Comparison of ENCODE assay signal across 8 cellular contexts in the genomic region with DNA sequence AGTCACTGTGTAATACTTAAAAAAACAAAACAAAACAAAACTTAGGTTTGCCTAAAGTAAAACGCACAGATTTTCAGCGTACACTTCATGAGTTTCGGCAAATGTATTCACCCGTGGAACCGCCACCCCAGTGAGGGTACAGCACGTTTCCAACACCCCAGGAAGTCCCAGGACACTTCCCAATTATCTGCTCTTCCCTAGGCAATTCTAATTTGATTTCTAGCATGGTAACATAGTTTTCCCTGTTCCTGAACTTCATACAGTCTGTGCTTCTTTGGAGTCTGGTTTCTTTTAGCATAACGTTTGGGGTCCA. TPM values are rescaled to one million over a fixed set of nuclear protein-coding genes. Genes with fewer than 3 reads are reported as not detected.
A peak's percentile ranks its signal among the peaks of the same experiment; 100 is the strongest.
DNase-seq lines count a peak whose midpoint lies in the region; ATAC-seq, FAIRE-seq and TF ChIP-seq lines count a peak whose summit lies in the region.

No MANE protein-coding gene starts in this region.

- peaks cover 2% of the 10 kb centered on the region for H3K36me3 Mint-ChIP-seq in neural progenitor cell

- no peak overlapping the region for H3K56ac ChIP-seq in H1 (replicated peaks; ENCODE audit: insufficient read length, low read depth, low read length)

- H3K4me2 ChIP-seq in MM.1S (ENCODE audit: low read depth, low read length) = peak overlapping the region; percentile 91
- peak overlapping the region; percentile 79 to 82 for H3K4me2 ChIP-seq in H1 (ENCODE audit: insufficient read depth in 1 of 2, low read depth in 2 of 2, low read length in 2 of 2)
- H3K4me2 ChIP-seq in neural progenitor cell = peak overlapping the region; percentile 97

- no peak overlapping the region for H3K18ac ChIP-seq in H1 (ENCODE audit: extremely low read depth, low read length)

- H3K9ac ChIP-seq in MM.1S (ENCODE audit: low read length) (peak overlapping the region; percentile 80; the same call in 1 of the 2 replicates), H1 (replicated peaks in 1 of 4; ENCODE audit: extremely low read depth in 1 of 4, low read depth in 3 of 4, low read length in 3 of 4) (peak overlapping the region in 1 of 4 experiments; percentile 22; a peak in 1 of 7 replicates), neural progenitor cell (no peak overlapping the region)

- CTCF ChIA-PET in H1 (lab: Charles Lee; ENCODE audit: partially characterized antibody) = no interaction called here

- no peaks in the 10 kb centered on the region for H3K9me2 ChIP-seq in MM.1S (replicated peaks; ENCODE audit: insufficient read depth, low read length)

- H4K91ac ChIP-seq in H1 (replicated peaks; ENCODE audit: insufficient read length, low read length) = no peak overlapping the region

- H3K4me1 ChIP-seq in MM.1S (ENCODE audit: low read length) (peaks cover 7% of the 10 kb centered on the region), H1 (replicated peaks in 1 of 4; ENCODE audit: control insufficient read depth in 3 of 4, insufficient read depth in 4 of 4, low read length in 3 of 4) (peaks cover 0 to 5% (median 1%) of the 10 kb centered on the region in 4 experiments; a peak in 6 of 7 replicates), neural progenitor cell (peaks cover 15% of the 10 kb centered on the region)

- H3K4me3 ChIP-seq in MM.1S (ENCODE audit: low read length) (peak overlapping the region; percentile 91), H1 (ENCODE audit: extremely low read depth in 1 of 4, insufficient read depth in 2 of 4, low read depth in 3 of 4, low read length in 4 of 4) (peak overlapping the region; percentile 81 to 88 (median 83)), neural progenitor cell (peak overlapping the region; percentile 75)

- no peaks in the 10 kb centered on the region for H3K36me3 ChIP-seq in MM.1S (replicated peaks; ENCODE audit: insufficient read depth, low read length)
- no peaks in the 10 kb centered on the region for H3K36me3 ChIP-seq in H1 (ENCODE audit: control insufficient read depth in 2 of 4, insufficient read depth in 4 of 4, low read length in 3 of 4)
- H3K36me3 ChIP-seq in neural progenitor cell = no peaks in the 10 kb centered on the region

- H3K79me2 ChIP-seq in MM.1S (ENCODE audit: low read length) (peaks cover 36% of the 10 kb centered on the region), H1 (ENCODE audit: control insufficient read depth in 1 of 2, insufficient read depth in 2 of 2, low read length in 2 of 2) (peaks cover 7 to 37% of the 10 kb centered on the region in 2 experiments; a peak in 2 of 4 replicates), neural progenitor cell (ENCODE audit: low read depth) (peaks cover 41% of the 10 kb centered on the region)

- no peaks in the 10 kb centered on the region for H3K27me3 Mint-ChIP-seq in neural progenitor cell (ENCODE audit: insufficient read depth, low read depth)

- no peak overlapping the region for H3K23ac ChIP-seq in H1 (ENCODE audit: insufficient read length)

- POLR2A ChIA-PET in H1 (lab: Charles Lee; ENCODE audit: partially characterized antibody) = no interaction called here

- TF ChIP-seq RAD21 in H1 (IDR thresholded peaks at IDR 0.05 in 1 of 2, conservative IDR thresholded peaks at IDR 0.05 in 1 of 2; ENCODE audit: low read depth in 2 of 2, low read length in 2 of 2) = no peak

- peaks cover 14% of the 10 kb centered on the region for H3K4me1 Mint-ChIP-seq in neural progenitor cell

- H3F3A ChIP-seq in MM.1S (ENCODE audit: insufficient read depth, low read length) = peaks cover 3% of the 10 kb centered on the region; the same call in 1 of the 2 replicates
- no peaks in the 10 kb centered on the region for H3F3A ChIP-seq in neural progenitor cell (ENCODE audit: low read depth)

- DNase-seq in MM.1S (no peak), H1 (ENCODE audit: low read depth in 1 of 2, low spot score in 2 of 2) (peak in 1 of 2 experiments; percentile 47), neural progenitor cell (ENCODE audit: low spot score) (no peak), GM13977 (ENCODE audit: low spot score) (no peak)

- FAIRE-seq in H1 (lab: Jason Lieb, UNC) = no peak

- H3K27ac Mint-ChIP-seq in neural progenitor cell = peak overlapping the region; percentile 90

- 27% methylated on average over 7 of the region's 7 CpGs; no CpG with 5 or more reads in 1 of the 2 experiments for WGBS in H1 (ENCODE audit: extremely low coverage in 1 of 2, insufficient coverage in 1 of 2, insufficient read length in 1 of 2, insufficient replicate concordance in 2 of 2, low coverage in 1 of 2, low lambda C conversion rate in 2 of 2, missing lambda C conversion rate in 1 of 2), 2 experiments

- TF ChIP-seq POLR2A in H1 (IDR thresholded peaks at IDR 0.05; ENCODE audit: control extremely low read depth in 1 of 2, low read depth in 2 of 2, low read length in 2 of 2) = no peak

- no peak overlapping the region for H2BK5ac ChIP-seq in H1 (ENCODE audit: low read depth, low read length)

- no peaks in the 10 kb centered on the region for H4K20me1 ChIP-seq in MM.1S (ENCODE audit: insufficient read depth, low read length)
- H4K20me1 ChIP-seq in H1 (replicated peaks in 1 of 2; ENCODE audit: control insufficient read depth in 1 of 2, insufficient read depth in 2 of 2, low read length in 2 of 2) = peaks cover 0 to 9% of the 10 kb centered on the region in 2 experiments
- peaks cover 27% of the 10 kb centered on the region for H4K20me1 ChIP-seq in neural progenitor cell (ENCODE audit: low read depth)

- H3K23me2 ChIP-seq in H1 (ENCODE audit: low read depth, low read length) = peaks cover 6% of the 10 kb centered on the region

- ATAC-seq in GM18502 (IDR thresholded peaks at IDR 0.05; ENCODE audit: poor library complexity, unreplicated experiment) (peak; percentile 5), GM19397 (IDR thresholded peaks at IDR 0.05; ENCODE audit: unreplicated experiment) (no peak), GM18870 (IDR thresholded peaks at IDR 0.05; ENCODE audit: unreplicated experiment) (no peak), HG03457 (IDR thresholded peaks at IDR 0.05; ENCODE audit: unreplicated experiment) (no peak)

- no peaks in the 10 kb centered on the region for H3K9me3 Mint-ChIP-seq in neural progenitor cell

- H3K27ac ChIP-seq in MM.1S (ENCODE audit: low read length) (peak overlapping the region; percentile 80; the same call in 1 of the 2 replicates), H1 (ENCODE audit: low read depth, low read length) (no peak overlapping the region), neural progenitor cell (no peak overlapping the region)

- H2BK120ac ChIP-seq in H1 (replicated peaks; ENCODE audit: low read depth, low read length) = no peak overlapping the region

- H3K27me3 ChIP-seq in MM.1S (replicated peaks; ENCODE audit: insufficient read depth, low read length) = peaks cover 8% of the 10 kb centered on the region; the same call in 1 of the 2 replicates
- no peaks in the 10 kb centered on the region for H3K27me3 ChIP-seq in H1 (replicated peaks in 1 of 4; ENCODE audit: control insufficient read depth in 3 of 4, extremely low read depth in 1 of 4, insufficient read depth in 3 of 4, low read length in 3 of 4)
- H3K27me3 ChIP-seq in neural progenitor cell = no peaks in the 10 kb centered on the region

- TF ChIP-seq EP300 in H1 (IDR thresholded peaks at IDR 0.05; ENCODE audit: borderline replicate concordance in 1 of 2, low read depth in 2 of 2, low read length in 2 of 2) = no peak

- no peak overlapping the region for H2AK5ac ChIP-seq in H1 (ENCODE audit: low read depth, low read length)

- H3K14ac ChIP-seq in H1 (ENCODE audit: insufficient read length) = no peak overlapping the region

- no peaks in the 10 kb centered on the region for H3K79me1 ChIP-seq in H1 (ENCODE audit: low read depth, low read length)

- H2BK15ac ChIP-seq in H1 (ENCODE audit: low read length) = no peak overlapping the region

- H2AFZ ChIP-seq in MM.1S (ENCODE audit: low read length) (peak overlapping the region; percentile 90), H1 (ENCODE audit: low read length) (peak overlapping the region; percentile 94), neural progenitor cell (replicated peaks) (peak overlapping the region; percentile 97)

- TF ChIP-seq CTCF in MM.1S (IDR thresholded peaks at IDR 0.05; ENCODE audit: low read length) (no peak), H1 (IDR thresholded peaks at IDR 0.05; ENCODE audit: control extremely low read depth in 1 of 3, insufficient read depth in 1 of 3, low read depth in 1 of 3, low read length in 3 of 3) (no peak), neural progenitor cell (IDR thresholded peaks at IDR 0.05) (no peak), GM13977 (IDR thresholded peaks at IDR 0.05; ENCODE audit: extremely low read depth, insufficient read depth, missing control alignments) (no peak)

- H4K8ac ChIP-seq in H1 (ENCODE audit: extremely low read depth, insufficient read depth, low read length) = no peak overlapping the region

- H3K9me3 ChIP-seq in MM.1S (replicated peaks; ENCODE audit: insufficient read depth, low read length) (no peaks in the 10 kb centered on the region), H1 (ENCODE audit: insufficient read depth in 2 of 2, low read depth in 1 of 2, low read length in 1 of 2) (no peaks in the 10 kb centered on the region), neural progenitor cell (ENCODE audit: low read depth) (no peaks in the 10 kb centered on the region)

- H2BK12ac ChIP-seq in H1 (ENCODE audit: low read depth, low read length) = no peak overlapping the region

- H3K4ac ChIP-seq in H1 (replicated peaks; ENCODE audit: insufficient read length, low read depth, low read length) = no peak overlapping the region

- in situ Hi-C loops in GM13977 (cut with MboI; ENCODE audit: low pct_unique_long_range_greater_than_20kb, low sequenced_read_pairs, unreplicated experiment) = no loop called here

- no peak overlapping the region for H2BK20ac ChIP-seq in H1 (ENCODE audit: low read length)

- no peak overlapping the region for H3K4me3 Mint-ChIP-seq in neural progenitor cell

- no peak overlapping the region for H4K5ac ChIP-seq in H1 (ENCODE audit: insufficient read length, low read depth, low read length)

TF ChIP-seq in H1, 55 proteins besides CTCF, POLR2A, EP300 and RAD21:
- no peak for TF ChIP-seq KDM5A (IDR thresholded peaks at IDR 0.05; ENCODE audit: low read length)
- no peak for TF ChIP-seq YY1 (IDR thresholded peaks at IDR 0.05; ENCODE audit: low read depth, low read length)

RNA-seq across cellular contexts. Expression of a gene that starts 0.5 kb away (rescaled TPM):
- total RNA-seq in H1 (2021; fragmentation: NEBNext Ultra II Directional; extraction: Animal tissue kit (Norgen Biotek cat#: 25700)) = 51.6 and 58.0 TPM in 2 replicates
- 16.3 and 21.7 TPM in 2 replicates for polyA plus RNA-seq in H1 (2011; rRNA removed)
- 17.6 TPM for polyA plus RNA-seq in H1 (2011; cell fraction: cytosol; rRNA removed)
- 52.4 TPM for polyA plus RNA-seq in H1 (2011; cell fraction: nucleus; rRNA removed)
- 16.6 to 29.0 TPM (median 20.5 TPM) in 4 replicates for polyA plus RNA-seq in H1 (2012, experiment 1 of 2)
- polyA plus RNA-seq in H1 (2012, experiment 2 of 2) = 1.2 TPM
- 17.9 TPM for polyA plus RNA-seq in H1 (2013, experiment 1 of 2)
- polyA plus RNA-seq in H1 (2013, experiment 2 of 2) = 18.1 TPM
- 82.8 and 104 TPM in 2 replicates for polyA minus RNA-seq in H1 (2011; rRNA and poly(A)+ RNA removed)
- 44.9 TPM for polyA minus RNA-seq in H1 (2011; cell fraction: cytosol; rRNA and poly(A)+ RNA removed)
- 185 TPM for polyA minus RNA-seq in H1 (2011; cell fraction: nucleus; rRNA and poly(A)+ RNA removed)
- 63.9 and 125 TPM in 2 replicates for total RNA-seq in neural progenitor cell (ENCODE audit: low replicate concordance)
